Comparison of ENCODE assay signal across 8 cellular contexts in the genomic region with DNA sequence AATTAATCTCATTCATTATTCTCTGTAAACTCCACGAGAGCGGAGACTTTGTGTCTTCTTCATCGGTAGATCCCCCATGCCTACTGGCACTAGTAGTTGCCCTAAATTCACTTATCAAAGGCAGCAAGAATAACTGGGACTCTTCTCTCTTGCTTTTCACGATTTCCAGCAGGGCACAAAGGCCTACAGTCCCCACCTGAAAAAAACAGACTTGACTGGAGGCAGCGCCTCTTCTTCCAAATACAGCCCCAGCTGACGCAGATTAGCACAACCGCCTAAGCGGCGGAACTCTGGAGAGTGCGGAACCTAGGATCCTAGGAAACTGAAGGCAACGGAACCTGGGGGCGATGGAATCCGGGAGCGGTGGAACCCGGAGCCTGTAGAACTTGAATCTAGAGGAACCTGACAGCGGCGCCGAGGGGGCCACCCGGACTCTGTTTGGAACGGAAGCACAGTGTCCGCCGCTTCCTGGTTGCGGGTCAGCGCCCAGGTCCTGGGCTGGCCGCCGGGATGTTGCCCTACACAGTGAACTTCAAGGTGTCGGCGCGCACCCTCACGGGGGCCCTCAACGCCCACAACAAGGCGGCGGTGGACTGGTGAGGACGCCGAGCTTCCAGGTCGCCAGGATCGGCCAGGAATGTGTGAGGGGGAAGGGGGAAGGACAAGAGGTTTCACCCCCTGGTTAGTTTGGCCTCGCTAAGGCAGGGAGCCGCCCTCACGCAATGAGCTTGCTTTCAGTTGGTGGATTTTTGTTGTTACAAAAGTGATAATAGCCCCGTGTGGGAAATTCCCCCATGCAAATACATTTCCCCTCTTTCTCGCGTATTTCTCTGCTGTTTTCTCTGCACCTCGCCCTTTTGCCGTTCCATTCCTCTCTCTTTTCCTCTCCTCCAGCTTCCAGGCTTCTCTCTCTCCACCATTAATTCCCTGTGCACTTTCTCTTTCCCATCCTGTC. TPM values are rescaled to one million over a fixed set of nuclear protein-coding genes. Genes with fewer than 3 reads are reported as not detected.
DNase-seq lines count a peak whose midpoint lies in the region; ATAC-seq, FAIRE-seq and TF ChIP-seq lines count a peak whose summit lies in the region.

A gene with protein sequence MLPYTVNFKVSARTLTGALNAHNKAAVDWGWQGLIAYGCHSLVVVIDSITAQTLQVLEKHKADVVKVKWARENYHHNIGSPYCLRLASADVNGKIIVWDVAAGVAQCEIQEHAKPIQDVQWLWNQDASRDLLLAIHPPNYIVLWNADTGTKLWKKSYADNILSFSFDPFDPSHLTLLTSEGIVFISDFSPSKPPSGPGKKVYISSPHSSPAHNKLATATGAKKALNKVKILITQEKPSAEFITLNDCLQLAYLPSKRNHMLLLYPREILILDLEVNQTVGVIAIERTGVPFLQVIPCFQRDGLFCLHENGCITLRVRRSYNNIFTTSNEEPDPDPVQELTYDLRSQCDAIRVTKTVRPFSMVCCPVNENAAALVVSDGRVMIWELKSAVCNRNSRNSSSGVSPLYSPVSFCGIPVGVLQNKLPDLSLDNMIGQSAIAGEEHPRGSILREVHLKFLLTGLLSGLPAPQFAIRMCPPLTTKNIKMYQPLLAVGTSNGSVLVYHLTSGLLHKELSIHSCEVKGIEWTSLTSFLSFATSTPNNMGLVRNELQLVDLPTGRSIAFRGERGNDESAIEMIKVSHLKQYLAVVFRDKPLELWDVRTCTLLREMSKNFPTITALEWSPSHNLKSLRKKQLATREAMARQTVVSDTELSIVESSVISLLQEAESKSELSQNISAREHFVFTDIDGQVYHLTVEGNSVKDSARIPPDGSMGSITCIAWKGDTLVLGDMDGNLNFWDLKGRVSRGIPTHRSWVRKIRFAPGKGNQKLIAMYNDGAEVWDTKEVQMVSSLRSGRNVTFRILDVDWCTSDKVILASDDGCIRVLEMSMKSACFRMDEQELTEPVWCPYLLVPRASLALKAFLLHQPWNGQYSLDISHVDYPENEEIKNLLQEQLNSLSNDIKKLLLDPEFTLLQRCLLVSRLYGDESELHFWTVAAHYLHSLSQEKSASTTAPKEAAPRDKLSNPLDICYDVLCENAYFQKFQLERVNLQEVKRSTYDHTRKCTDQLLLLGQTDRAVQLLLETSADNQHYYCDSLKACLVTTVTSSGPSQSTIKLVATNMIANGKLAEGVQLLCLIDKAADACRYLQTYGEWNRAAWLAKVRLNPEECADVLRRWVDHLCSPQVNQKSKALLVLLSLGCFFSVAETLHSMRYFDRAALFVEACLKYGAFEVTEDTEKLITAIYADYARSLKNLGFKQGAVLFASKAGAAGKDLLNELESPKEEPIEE (plus strand): TSS at position 452 of the 955 bp plus-strand sequence. CDS start 59 bp downstream, at position 511.

- H3K4me2 ChIP-seq in OCI-LY3 (ENCODE audit: low read length) (peak within 1 kb of the TSS; percentile 91), endothelial cell of umbilical vein (ENCODE audit: insufficient read depth, low read length) (peak within 1 kb of the TSS; percentile 95)

- no TSS peak for BruUV-seq in endothelial cell of umbilical vein (replicated peaks; lab: Mats Ljungman, UMichigan)

- H3K36me3 ChIP-seq in HUES48 (ENCODE audit: control insufficient read depth, insufficient read depth, low read length) (peaks cover 24% of the 10 kb centered on the region), OCI-LY3 (replicated peaks; ENCODE audit: low read depth, low read length) (peaks cover 16% of the 10 kb centered on the region), endothelial cell of umbilical vein (ENCODE audit: control insufficient read depth in 2 of 2, extremely low read depth in 1 of 2, insufficient read depth in 2 of 2, low read length in 2 of 2) (no peaks in the 10 kb centered on the region)

- H3K27ac ChIP-seq in HUES48 (ENCODE audit: low read depth, low read length) (peak within 1 kb of the TSS; percentile 78), OCI-LY3 (ENCODE audit: low read length) (peak within 1 kb of the TSS; percentile 80), endothelial cell of umbilical vein (ENCODE audit: insufficient read depth, low read depth, low read length) (peak within 1 kb of the TSS; percentile 64)

- ATAC-seq in GM21423 (IDR thresholded peaks at IDR 0.05; ENCODE audit: unreplicated experiment): peak; percentile 98

- dilution Hi-C loops in endothelial cell of umbilical vein (cut with MboI; ENCODE audit: extremely low pct_ligation_motif_present, low sequenced_read_pairs): no loop called here

- intact Hi-C loops in endothelial cell of umbilical vein (cut with micrococcal nuclease): loop anchor here (1.0 to 10.0 kb wide), 7 partner anchors 116 to 1165 kb away; a partner anchor contains a TSS

- H3K9me3 ChIP-seq in HUES48 (ENCODE audit: control insufficient read depth, insufficient read depth, low read length) (0 out of 2 replicates have a peak, but pooled peaks cover 6% of the 10 kb centered on the region), OCI-LY3 (ENCODE audit: insufficient read depth, low read length) (no peaks in the 10 kb centered on the region), endothelial cell of umbilical vein (replicated peaks; ENCODE audit: control insufficient read depth, insufficient read depth, low read length) (no peaks in the 10 kb centered on the region)

- no peaks in the 10 kb centered on the region for H3K9me1 ChIP-seq in endothelial cell of umbilical vein (replicated peaks; ENCODE audit: control insufficient read depth, extremely low read depth, insufficient read depth, low read length)

- peak within 1 kb of the TSS; percentile 88 for H3K9ac ChIP-seq in HUES48 (ENCODE audit: low read depth, low read length)
- H3K9ac ChIP-seq in OCI-LY3 (ENCODE audit: low read length): peak within 1 kb of the TSS; percentile 81
- H3K9ac ChIP-seq in endothelial cell of umbilical vein (replicated peaks; ENCODE audit: extremely low read depth, insufficient read depth, low read length): peak within 1 kb of the TSS; percentile 93

- H3K27me3 ChIP-seq in HUES48 (ENCODE audit: control insufficient read depth, insufficient read depth, low read length) (no peaks in the 10 kb centered on the region), OCI-LY3 (ENCODE audit: low read depth, low read length) (no peaks in the 10 kb centered on the region), endothelial cell of umbilical vein (ENCODE audit: control insufficient read depth in 2 of 2, insufficient read depth in 2 of 2, low read length in 2 of 2) (no peaks in the 10 kb centered on the region)

- peak; percentile 64 for FAIRE-seq in endothelial cell of umbilical vein (lab: Jason Lieb, UNC)

- H3K4me1 ChIP-seq in HUES48 (ENCODE audit: control insufficient read depth, insufficient read depth, low read length) (peaks cover 4% of the 10 kb centered on the region; the same call in 1 of the 2 replicates), OCI-LY3 (ENCODE audit: low read length) (peaks cover 28% of the 10 kb centered on the region), endothelial cell of umbilical vein (ENCODE audit: control insufficient read depth, extremely low read depth, insufficient read depth, low read length) (peaks cover 11% of the 10 kb centered on the region)

- peak within 1 kb of the TSS; percentile 98 for H2AFZ ChIP-seq in OCI-LY3 (ENCODE audit: low read depth, low read length)
- peak within 1 kb of the TSS; percentile 91 for H2AFZ ChIP-seq in endothelial cell of umbilical vein (ENCODE audit: low read depth, low read length)

- CTCF ChIA-PET in endothelial cell of umbilical vein (lab: Charles Lee): interaction anchor here (1.0 to 1.2 kb wide), 2 partner anchors 514 to 629 kb away, joined by 4 to 6 read pairs; no protein-coding TSS in a partner anchor

- POLR2A ChIA-PET in endothelial cell of umbilical vein (lab: Charles Lee): no interaction called here

- TF ChIP-seq CTCF in OCI-LY3 (IDR thresholded peaks at IDR 0.05; ENCODE audit: low read depth, low read length) (no peak), endothelial cell of umbilical vein (IDR thresholded peaks at IDR 0.05; ENCODE audit: extremely low read depth in 1 of 2, insufficient read depth in 1 of 2, low read depth in 1 of 2, low read length in 2 of 2) (no peak)

- DNase-seq in D341Med (ENCODE audit: low spot score) (peak; percentile 84), activated T-cell treated with anti-CD3 and anti-CD28 coated beads for 1 hour (ENCODE audit: low read depth) (peak; percentile 49), endothelial cell of umbilical vein (ENCODE audit: low read depth, low spot score) (peak; percentile 88), midbrain (lab: John Stamatoyannopoulos, UW) (peak; percentile 94)
- DNase-seq in stimulated activated CD8-positive, alpha-beta memory T cell treated with anti-CD3 and anti-CD28 coated beads, Interleukin-15, amount 100 ng/mL, for 48 hours (ENCODE audit: low read depth in 2 of 2): peak; percentile 59 to 68

- peak; percentile 95 for TF ChIP-seq POLR2A in endothelial cell of umbilical vein (IDR thresholded peaks at IDR 0.05; ENCODE audit: low read depth, low read length)

- peak within 1 kb of the TSS; percentile 96 for H3K4me3 ChIP-seq in HUES48 (ENCODE audit: low read depth, low read length)
- peak within 1 kb of the TSS; percentile 97 for H3K4me3 ChIP-seq in OCI-LY3 (ENCODE audit: low read length)
- H3K4me3 ChIP-seq in endothelial cell of umbilical vein (replicated peaks in 1 of 3; ENCODE audit: insufficient read depth in 1 of 3, low read depth in 1 of 3, low read length in 3 of 3): peak within 1 kb of the TSS; percentile 42 to 92 (median 87)

- H4K20me1 ChIP-seq in OCI-LY3 (ENCODE audit: insufficient read depth, low read length): no peaks in the 10 kb centered on the region
- H4K20me1 ChIP-seq in endothelial cell of umbilical vein (replicated peaks; ENCODE audit: control insufficient read depth, extremely low read depth, insufficient read depth, low read length): no peaks in the 10 kb centered on the region

- peaks cover 43% of the 10 kb centered on the region for H3K79me2 ChIP-seq in OCI-LY3 (ENCODE audit: low read length)
- peaks cover 38% of the 10 kb centered on the region for H3K79me2 ChIP-seq in endothelial cell of umbilical vein (ENCODE audit: control insufficient read depth, insufficient read depth, low read length)

TF ChIP-seq in endothelial cell of umbilical vein, 7 proteins besides CTCF, POLR2A, EP300 and RAD21 (continues in another document):
- TF ChIP-seq FOS (IDR thresholded peaks at IDR 0.05; ENCODE audit: borderline replicate concordance, insufficient read depth, low read length): peak; percentile 43
- TF ChIP-seq POLR2AphosphoS5 (IDR thresholded peaks at IDR 0.05; ENCODE audit: insufficient read depth, low read depth, low read length): peak; percentile 94
- no peak for TF ChIP-seq JUN (IDR thresholded peaks at IDR 0.05; ENCODE audit: borderline replicate concordance, insufficient read depth, insufficient read length, low read depth)

RNA-seq across cellular contexts. Expression of the gene that starts here (rescaled TPM):
- total RNA-seq in endothelial cell of umbilical vein: 58.9 and 73.9 TPM in 2 replicates
- polyA plus RNA-seq in endothelial cell of umbilical vein: 63.6 and 75.1 TPM in 2 replicates
- polyA plus RNA-seq in endothelial cell of umbilical vein (2011; cell fraction: cytosol; rRNA removed): 30.5 and 35.7 TPM in 2 replicates
- 250 and 256 TPM in 2 replicates for polyA plus RNA-seq in endothelial cell of umbilical vein (2011; cell fraction: nucleus; rRNA removed)
- polyA plus RNA-seq in endothelial cell of umbilical vein (2012): 51.9 and 53.3 TPM in 2 replicates
- 288 and 309 TPM in 2 replicates for polyA minus RNA-seq in endothelial cell of umbilical vein
- polyA minus RNA-seq in endothelial cell of umbilical vein (2011; cell fraction: cytosol; rRNA and poly(A)+ RNA removed): 28.2 TPM
- polyA minus RNA-seq in endothelial cell of umbilical vein (2011; cell fraction: nucleus; rRNA and poly(A)+ RNA removed): 148 and 236 TPM in 2 replicates

Comparison
In these comparisons a context has a peak if more than half of its experiments do, and no peak if none do; other contexts are left out.
1. Peak in every context shown above with its lines: DNase-seq, ATAC-seq, H3K4me3 ChIP-seq and H3K27ac ChIP-seq.